In the genomic region with DNA sequence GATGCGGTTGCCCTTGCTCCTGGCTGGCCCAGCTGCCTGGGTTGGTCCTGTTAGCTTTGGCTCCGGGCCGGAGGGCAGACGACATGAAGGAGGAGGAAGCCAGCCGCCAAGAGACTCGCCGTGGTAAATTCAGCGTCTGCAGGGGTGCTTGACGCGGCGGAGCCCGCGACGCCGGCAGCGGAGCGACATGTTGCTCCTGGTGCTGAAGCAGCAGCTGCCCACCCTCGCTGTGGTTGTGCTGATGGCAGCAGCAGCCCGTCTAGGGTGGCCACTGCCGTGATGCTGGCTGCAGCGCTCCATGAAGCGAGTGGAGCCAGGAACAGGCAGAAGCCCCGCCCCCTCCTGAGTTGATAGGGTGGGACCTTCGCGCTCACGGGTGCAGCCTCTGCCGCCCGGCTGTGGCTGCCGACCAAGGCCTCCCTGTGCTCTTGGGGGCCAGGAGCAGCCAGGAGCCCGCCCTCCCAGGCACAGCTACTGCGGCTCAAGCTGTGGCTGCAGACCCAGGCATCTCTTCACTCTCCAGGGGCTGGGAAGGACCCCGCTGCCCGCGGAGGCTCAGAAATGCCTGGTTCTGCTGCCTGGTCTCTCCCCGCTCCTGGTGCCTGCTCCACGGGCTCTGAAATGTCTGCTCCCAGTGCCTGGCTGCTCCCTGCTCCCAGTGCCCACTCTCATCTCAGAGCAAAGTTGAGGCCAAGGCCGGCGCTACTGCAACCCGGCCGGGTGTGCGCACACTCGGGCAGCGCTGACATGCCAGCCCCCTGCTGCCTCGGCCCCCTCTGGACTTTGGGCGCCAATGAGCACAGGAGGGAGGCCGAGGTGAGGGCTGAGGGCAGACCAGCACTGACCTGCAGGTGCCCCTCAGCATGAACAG, we compare ENCODE assay signal across 8 cellular contexts. TPM values are rescaled to one million over a fixed set of nuclear protein-coding genes. Genes with fewer than 3 reads are reported as not detected.
DNase-seq lines count a peak whose midpoint lies in the region; ATAC-seq, FAIRE-seq and TF ChIP-seq lines count a peak whose summit lies in the region.

No MANE protein-coding gene starts in this region.

- H3K27ac ChIP-seq in caudate nucleus (ENCODE audit: low read depth, low read length) (peak overlapping the region; percentile 78), kidney (ENCODE audit: low read depth in 2 of 2, low read length in 2 of 2) (peak overlapping the region in 1 of 2 donors; percentile 7)

- peak overlapping the region; percentile 45 to 70 for H3K9ac ChIP-seq in kidney (ENCODE audit: low read length in 2 of 2)

- peak; percentile 79 for DNase-seq in ACHN
- DNase-seq in NCI-H2171 treated with DMSO at 0.1 percent for 48 hours (lab: John Stamatoyannopoulos, UW): peak; percentile 76
- DNase-seq in caudate nucleus (lab: John Stamatoyannopoulos, UW): peak in 57 of 61 donors; percentile 31 to 93 (median 71)
- DNase-seq in kidney: peak; percentile 95
- peak; percentile 91 for DNase-seq in stimulated activated CD4-positive, alpha-beta T cell treated with anti-CD3 and anti-CD28 coated beads, Interleukin-15, amount 100 ng/mL, for 24 hours

- no peak for FAIRE-seq in kidney (lab: Jason Lieb, UNC)

- H3K36me3 ChIP-seq in kidney (ENCODE audit: control insufficient read depth in 1 of 2, insufficient read depth in 2 of 2, low read length in 2 of 2): no peaks in the 10 kb centered on the region

- peaks cover 4 to 18% of the 10 kb centered on the region in 2 donors for H3K4me1 ChIP-seq in kidney (ENCODE audit: control insufficient read depth in 1 of 2, insufficient read depth in 1 of 2, low read depth in 1 of 2, low read length in 2 of 2)

- TF ChIP-seq CTCF in WI38 (IDR thresholded peaks at IDR 0.05; ENCODE audit: low read depth, low read length) (no peak), kidney (IDR thresholded peaks at IDR 0.05; ENCODE audit: borderline replicate concordance, extremely low read depth, insufficient read depth) (no peak)

- no peaks in the 10 kb centered on the region for H3K9me3 ChIP-seq in kidney (ENCODE audit: control insufficient read depth in 1 of 2, low read length in 2 of 2)

- H3K4me3 ChIP-seq in WI38 (ENCODE audit: low read depth, low read length) (peak overlapping the region; percentile 61), kidney (ENCODE audit: low read length in 2 of 2) (peak overlapping the region; percentile 75 to 76)

- in situ Hi-C loops in ACHN (cut with HindIII; ENCODE audit: low pct_ligation_motif_present, low pct_unique_long_range_greater_than_20kb, low sequenced_read_pairs): no loop called here

- intact Hi-C loops in kidney (cut with DNase I): no loop called here

- ATAC-seq in GM18870 (IDR thresholded peaks at IDR 0.05; ENCODE audit: unreplicated experiment) (peak; percentile 56), HG03103 (IDR thresholded peaks at IDR 0.05; ENCODE audit: low read depth, unreplicated experiment) (peak; percentile 60)

RNA-seq across cellular contexts. Expression of a gene that starts 4.4 kb away (rescaled TPM):
- 29.6 TPM for total RNA-seq in kidney
- polyA plus RNA-seq in kidney (ENCODE audit: insufficient read depth, low read depth, low replicate concordance): 34.4 TPM

RNA-seq across cellular contexts. Expression of a gene that starts 25.2 kb away (rescaled TPM):
- total RNA-seq in kidney: 28.6 TPM
- 25.0 TPM for polyA plus RNA-seq in kidney (ENCODE audit: insufficient read depth, low read depth, low replicate concordance)

RNA-seq across cellular contexts. Expression of a gene that starts 37.5 kb away (rescaled TPM):
- total RNA-seq in kidney: 24.9 TPM
- 16.6 TPM for polyA plus RNA-seq in kidney (ENCODE audit: insufficient read depth, low read depth, low replicate concordance)

RNA-seq across cellular contexts. Expression of a gene that starts 42.8 kb away (rescaled TPM):
- 6.9 TPM for total RNA-seq in kidney
- 3.4 TPM for polyA plus RNA-seq in kidney (ENCODE audit: insufficient read depth, low read depth, low replicate concordance)
